ENCODE assay signal across 10 cellular contexts in the genomic region with DNA sequence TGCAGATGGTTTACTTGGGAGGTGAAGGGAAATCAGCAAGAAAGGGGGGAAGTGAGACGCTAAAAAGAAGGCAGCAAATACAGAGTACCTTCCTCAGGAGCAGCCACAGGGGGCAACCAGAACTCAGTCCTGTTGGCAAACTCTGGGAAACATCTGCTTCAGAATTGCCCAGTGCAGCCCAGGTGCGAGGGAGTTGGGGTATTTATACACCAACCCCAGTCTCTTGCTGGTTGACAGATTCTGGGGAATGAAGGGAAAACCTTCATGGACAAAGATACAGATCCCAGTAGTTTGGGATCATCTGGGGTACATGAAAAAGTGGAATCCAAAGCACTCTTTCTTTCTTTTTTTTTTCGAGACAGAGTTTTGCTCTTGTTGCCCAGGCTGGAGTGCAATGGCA. TPM values are rescaled to one million over a fixed set of nuclear protein-coding genes. Genes with fewer than 3 reads are reported as not detected.
"Had no signal": no experiment of that assay in that cellular context is flagged by ENCODE, and none has a peak within 500 bp of the region (broad histone marks: within the 10 kb centered on the region; RNA-seq: fewer than 3 reads in every experiment).

No MANE protein-coding gene starts in this region.

- H3K4me3 Mint-ChIP-seq: GM23338, H9, HFFc6 had no signal

- DNase-seq: GM23248, GOT3, H7, H9, HCEC 1CT, HFFc6 had no signal

- H3K4me3 ChIP-seq: GM23248, GM23338, HAP-1 had no signal

- H3K4me1 Mint-ChIP-seq: GM23338 had no signal

- H3K27ac ChIP-seq: GM23248 had no signal

- H3K4me1 ChIP-seq: HAP-1 had no signal

- H3K27ac Mint-ChIP-seq: GM23338, H9, HFFc6 had no signal

- H3K36me3 ChIP-seq: HAP-1 had no signal

- ATAC-seq: GM23338, HCT116 had no signal

RNA-seq across cellular contexts. Expression of a gene that starts 25.3 kb away (rescaled TPM):
- total RNA-seq: GM23248, GM23338, H4, H7, H9, HFFc6 had no signal
